Comparison of ENCODE assay signal across 22 cellular contexts in genomic region chr9:132826131-132826530, GRCh38. TPM values are rescaled to one million over a fixed set of nuclear protein-coding genes. Genes with fewer than 3 reads are reported as not detected.
"Had no signal": no experiment of that assay in that cellular context is flagged by ENCODE, and none has a peak within 500 bp of the region (broad histone marks: within the 10 kb centered on the region; RNA-seq: fewer than 3 reads in every experiment).

No MANE protein-coding gene starts in this region.

- H3K27me3 ChIP-seq: ovary, right atrium auricular region, right lobe of liver, suprapubic skin, uterus had no signal

- H3K27ac ChIP-seq: left lung, ovary, right atrium auricular region, right lobe of liver, spleen, suprapubic skin, thoracic aorta, tibial artery, uterus had no signal

- DNase-seq: hippocampal formation; left colon; left lung; mesendoderm; midbrain; mucosa of descending colon; naive thymus-derived CD4-positive, alpha-beta T cell; right lobe of liver; small intestine; spleen; stimulated activated CD4-positive, alpha-beta T cell treated with anti-CD3 and anti-CD28 coated beads, Interleukin-4, amount 100 ng/mL, for 24 hours; stimulated activated naive CD4-positive, alpha-beta T cell; trophoblast cell; uterus had no signal

- H3K4me1 ChIP-seq: left lung, right atrium auricular region, right lobe of liver, spleen, suprapubic skin, tibial artery, uterus had no signal

- H3K4me3 ChIP-seq: left lung, lung, mucosa of descending colon, ovary, right atrium auricular region, right lobe of liver, spleen, suprapubic skin, thoracic aorta, tibial artery, uterus had no signal

- H3K36me3 ChIP-seq: left lung, ovary, right atrium auricular region, right lobe of liver, suprapubic skin, thoracic aorta, uterus had no signal

- ATAC-seq: left colon; mucosa of descending colon; naive thymus-derived CD4-positive, alpha-beta T cell; natural killer cell treated with Interleukin-12 subunit alpha and Interleukin-12 subunit beta and Interleukin-15 and Interleukin-18, amount 100 ng/mL, for 72 hours; right lobe of liver; stimulated activated effector memory CD8-positive, alpha-beta T cell treated with anti-CD3 and anti-CD28 coated beads, Interleukin-12 subunit alpha, Interleukin-12 subunit beta, amount 100 ng/mL, for 72 hours had no signal

- H3K9me3 ChIP-seq: left lung, mucosa of descending colon, ovary, right atrium auricular region, right lobe of liver, spleen, suprapubic skin, thoracic aorta, tibial artery, uterus had no signal

RNA-seq across cellular contexts. Expression of gene AK8, which starts 52.0 kb away (rescaled TPM):
- total RNA-seq: natural killer cell treated with Interleukin-12 subunit alpha and Interleukin-12 subunit beta and Interleukin-15 and Interleukin-18, amount 100 ng/mL, for 72 hours had no signal
